Comparison of ENCODE assay signal across 3 cellular contexts in genomic region chr3:195682104-195682742, GRCh38. TPM values are rescaled to one million over a fixed set of nuclear protein-coding genes. Genes with fewer than 3 reads are reported as not detected.
"Had no signal": no experiment of that assay in that cellular context is flagged by ENCODE, and none has a peak within 500 bp of the region (broad histone marks: within the 10 kb centered on the region; RNA-seq: fewer than 3 reads in every experiment).

No MANE protein-coding gene starts in this region.

RNA-seq across cellular contexts. Expression of gene MUC20, which starts 38.6 kb away (rescaled TPM):
- total RNA-seq: HT1080, IMR-90, SK-MEL-5 had no signal
